Comparison of ENCODE assay signal across 8 cellular contexts in genomic region chr12:46430340-46430948, GRCh38. TPM values are rescaled to one million over a fixed set of nuclear protein-coding genes. Genes with fewer than 3 reads are reported as not detected.
DNase-seq lines count a peak whose midpoint lies in the region; ATAC-seq, FAIRE-seq and TF ChIP-seq lines count a peak whose summit lies in the region.

No MANE protein-coding gene starts in this region.

- H3K36me3 Mint-ChIP-seq in activated T-cell treated with anti-CD3 and anti-CD28 coated beads, Interleukin-2, amount 50 U/mL, for 72 hours (ENCODE audit: insufficient read depth in 2 of 2), result peaks cover 14 to 28% of the 10 kb centered on the region in 2 donors

- peak overlapping the region; percentile 63 to 84 for H3K4me3 Mint-ChIP-seq in activated T-cell treated with anti-CD3 and anti-CD28 coated beads, Interleukin-2, amount 50 U/mL, for 72 hours

- H3K4me3 ChIP-seq in mucosa of descending colon (no peak overlapping the region), MG63 (no peak overlapping the region)

- H3K36me3 ChIP-seq in mucosa of descending colon (ENCODE audit: low read depth), result no peaks in the 10 kb centered on the region
- peaks cover 7% of the 10 kb centered on the region for H3K36me3 ChIP-seq in MG63

- H3K9me3 Mint-ChIP-seq in activated T-cell treated with anti-CD3 and anti-CD28 coated beads, Interleukin-2, amount 50 U/mL, for 72 hours, result peaks cover 13 to 18% of the 10 kb centered on the region in 2 donors

- peaks cover 14% of the 10 kb centered on the region for H3K4me1 ChIP-seq in mucosa of descending colon (ENCODE audit: low read depth)

- intact Hi-C loops in mucosa of descending colon (cut with DNase I, micrococcal nuclease), result no loop called here

- no peaks in the 10 kb centered on the region for H3K9me3 ChIP-seq in mucosa of descending colon
- peaks cover 5% of the 10 kb centered on the region for H3K9me3 ChIP-seq in MG63

- H3K27ac Mint-ChIP-seq in activated T-cell treated with anti-CD3 and anti-CD28 coated beads, Interleukin-2, amount 50 U/mL, for 72 hours, result peak overlapping the region; percentile 99

- peak; percentile 99 for ATAC-seq in activated T-cell treated with anti-CD3 and anti-CD28 coated beads, Interleukin-2, amount 50 U/mL, for 72 hours (replicated peaks in 1 of 2)
- ATAC-seq in mucosa of descending colon, result peak; percentile 96
- ATAC-seq in HG03520 (IDR thresholded peaks at IDR 0.05; ENCODE audit: unreplicated experiment), result no peak

- peaks cover 36% of the 10 kb centered on the region for H3K4me1 Mint-ChIP-seq in activated T-cell treated with anti-CD3 and anti-CD28 coated beads, Interleukin-2, amount 50 U/mL, for 72 hours (ENCODE audit: low read depth)

- no peaks in the 10 kb centered on the region for H3K27me3 ChIP-seq in MG63

- FAIRE-seq in colon (lab: Jason Lieb, UNC), result peak; percentile 21

- peak; percentile 24 to 33 for DNase-seq in activated T-cell treated with anti-CD3 and anti-CD28 coated beads, Interleukin-2, amount 50 U/mL, for 72 hours
- no peak for DNase-seq in activated T-cell treated with anti-CD3 and anti-CD28 coated beads, Interleukin-2, amount 50 U/mL, for 48 hours
- peak; percentile 47 for DNase-seq in NCI-H69 (lab: John Stamatoyannopoulos, UW)
- peak in 1 of 3 donors; percentile 33 for DNase-seq in mucosa of descending colon
- no peak for DNase-seq in stimulated activated naive CD4-positive, alpha-beta T cell treated with Interleukin-2 at 50 U/mL for 16 hours (lab: John Stamatoyannopoulos, UW)
- DNase-seq in MG63, result no peak

- H3K27me3 Mint-ChIP-seq in activated T-cell treated with anti-CD3 and anti-CD28 coated beads, Interleukin-2, amount 50 U/mL, for 72 hours (ENCODE audit: low read depth), result no peaks in the 10 kb centered on the region

- no peak for TF ChIP-seq CTCF in mucosa of descending colon (IDR thresholded peaks at IDR 0.05)

RNA-seq across cellular contexts. Expression of gene SLC38A2, which starts 57.9 kb away (rescaled TPM):
- 100 to 1,000 TPM; 481 to 496 TPM for total RNA-seq in activated T-cell treated with anti-CD3 and anti-CD28 coated beads, Interleukin-2, amount 50 U/mL, for 72 hours
- 100 to 1,000 TPM in 2 of 3 donors, 10 to 100 TPM in 1; 82.9 to 216 (median 143) TPM for total RNA-seq in mucosa of descending colon
- total RNA-seq in MG63 (2014; rRNA removed; shearing (Covaris generic); ENCODE audit: low replicate concordance), result 331 and 535 TPM in 2 replicates

Comparison
In these comparisons a context has a peak if more than half of its experiments do, and no peak if none do; other contexts are left out.
1. DNase-seq: peak in activated T-cell treated with anti-CD3 and anti-CD28 coated beads, Interleukin-2, amount 50 U/mL, for 72 hours (2 of 2) and NCI-H69 (single experiment); none in activated T-cell treated with anti-CD3 and anti-CD28 coated beads, Interleukin-2, amount 50 U/mL, for 48 hours (0 of 2), stimulated activated naive CD4-positive, alpha-beta T cell treated with Interleukin-2 at 50 U/mL for 16 hours (single experiment) and MG63 (single experiment).